ENCODE assay signal across 23 cellular contexts in genomic region chr1:179745743-179746142, GRCh38. TPM values are rescaled to one million over a fixed set of nuclear protein-coding genes. Genes with fewer than 3 reads are reported as not detected.
"Had no signal": no experiment of that assay in that cellular context is flagged by ENCODE, and none has a peak within 500 bp of the region (broad histone marks: within the 10 kb centered on the region; RNA-seq: fewer than 3 reads in every experiment).

No MANE protein-coding gene starts in this region.

- H3K27ac ChIP-seq: HL-60, KMS-11, SJSA1 had no signal

- H3K4me3 ChIP-seq: K562, SJSA1 had no signal

- H3K4me2 ChIP-seq: KMS-11 had no signal

- ATAC-seq: K562 had no signal

- H3K36me3 ChIP-seq: SJSA1 had no signal

- DNase-seq: Kasumi-1, MV-4-11, NCI-H1048, NCI-H1105, NCI-H1417, NCI-H1436 treated with DMSO at 0.1 percent for 48 hours, NCI-H1694 treated with DMSO at 0.1 percent for 48 hours, NCI-H1930, NCI-H2081, NCI-H2107, NCI-H2227 treated with DMSO at 0.1 percent for 48 hours, NCI-H524, NCI-H526 treated with DMSO at 0.1 percent for 48 hours, NCI-H774, Right ventricle myocardium superior, RPMI8226, SIG-M5 had no signal

RNA-seq across cellular contexts. Expression of gene FAM163A, which starts 2.7 kb away (rescaled TPM):
- total RNA-seq: K562; SJSA1; T-helper 1 cell treated with Interleukin-12 subunit alpha and Interleukin-12 subunit beta and Interleukin-4 antibody, amounts not matched to agents 30 ng/mL and 1 ng/mL, for 36 hours had no signal
- polyA plus RNA-seq: IgD-negative memory B cell, K562 had no signal
